In the genomic region with DNA sequence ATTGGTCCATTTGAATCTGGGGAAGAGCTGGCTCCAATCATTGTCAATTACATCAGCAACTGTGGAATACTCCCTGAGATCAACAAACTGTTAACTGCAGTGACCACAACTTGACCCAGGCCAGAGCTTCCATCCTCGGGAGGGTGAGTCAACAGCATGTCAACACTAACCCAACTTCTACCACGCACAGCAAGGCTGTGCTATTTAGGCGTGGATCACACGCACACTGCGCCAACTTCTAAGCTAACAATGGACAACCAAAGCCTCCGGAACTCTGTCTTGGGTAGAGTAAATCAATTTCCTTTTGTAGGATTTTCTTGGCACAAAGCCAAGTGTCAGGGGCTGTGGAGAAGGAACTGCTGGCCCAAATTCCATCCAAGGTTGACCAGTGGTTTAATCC, we compare ENCODE assay signal across 10 cellular contexts. TPM values are rescaled to one million over a fixed set of nuclear protein-coding genes. Genes with fewer than 3 reads are reported as not detected.
A peak's percentile ranks its signal among the peaks of the same experiment; 100 is the strongest.
DNase-seq lines count a peak whose midpoint lies in the region; ATAC-seq, FAIRE-seq and TF ChIP-seq lines count a peak whose summit lies in the region.
"Had no signal": no experiment of that assay in that cellular context is flagged by ENCODE, and none has a peak within 500 bp of the region (broad histone marks: within the 10 kb centered on the region; RNA-seq: fewer than 3 reads in every experiment).

No MANE protein-coding gene starts in this region.

- H4K20me1 ChIP-seq in astrocyte (ENCODE audit: insufficient read depth, low read length) (peaks cover 53% of the 10 kb centered on the region), keratinocyte (ENCODE audit: control insufficient read depth, extremely low read depth, insufficient read depth, low read length) (peaks cover 27% of the 10 kb centered on the region)

- no peak overlapping the region for H2AFZ ChIP-seq in astrocyte (ENCODE audit: low read depth, low read length)
- H2AFZ ChIP-seq in keratinocyte (ENCODE audit: control insufficient read depth, low read length): no peak overlapping the region

- TF ChIP-seq CTCF in astrocyte (IDR thresholded peaks at IDR 0.05; ENCODE audit: insufficient read depth, low read depth, low read length) (no peak), keratinocyte (optimal IDR thresholded peaks at IDR 0.05 in 1 of 3, IDR thresholded peaks at IDR 0.05 in 1 of 3, conservative IDR thresholded peaks at IDR 0.05 in 1 of 3; ENCODE audit: extremely low read depth in 1 of 3, insufficient read depth in 2 of 3, low read length in 3 of 3) (no peak), uterus (IDR thresholded peaks at IDR 0.05) (no peak)

- peaks cover 12% of the 10 kb centered on the region for H3K36me3 Mint-ChIP-seq in astrocyte (ENCODE audit: low read depth, unreplicated experiment)
- H3K36me3 Mint-ChIP-seq in activated CD8-positive, alpha-beta T cell treated with anti-CD3 and anti-CD28 coated beads, Interleukin-2, amount 10 ng/mL, durations not matched to agents 7 days and 5 days (ENCODE audit: low read depth): no peaks in the 10 kb centered on the region
- H3K36me3 Mint-ChIP-seq: CD8-positive, alpha-beta memory T cell had no signal

- H3K36me3 ChIP-seq in astrocyte (ENCODE audit: insufficient read depth, low read length) (no peaks in the 10 kb centered on the region), keratinocyte (ENCODE audit: control insufficient read depth in 2 of 2, extremely low read depth in 1 of 2, insufficient read depth in 2 of 2, low read length in 2 of 2) (peaks cover 12 to 22% of the 10 kb centered on the region in 2 experiments), uterus (no peaks in the 10 kb centered on the region)

- no peak overlapping the region for H3K9ac ChIP-seq in astrocyte (ENCODE audit: low read length)
- no peak overlapping the region for H3K9ac ChIP-seq in keratinocyte (ENCODE audit: control insufficient read depth, extremely low read depth, insufficient read depth, low read length)

- no peaks in the 10 kb centered on the region for H3K27me3 Mint-ChIP-seq in astrocyte (ENCODE audit: low read depth, unreplicated experiment)
- no peaks in the 10 kb centered on the region for H3K27me3 Mint-ChIP-seq in activated CD8-positive, alpha-beta T cell treated with anti-CD3 and anti-CD28 coated beads, Interleukin-2, amount 10 ng/mL, durations not matched to agents 7 days and 5 days (ENCODE audit: low read depth)

- CTCF ChIA-PET in activated CD8-positive, alpha-beta T cell treated with anti-CD3 and anti-CD28 coated beads, Interleukin-2, amount 10 ng/mL, durations not matched to agents 7 days and 5 days (lab: Charles Lee): interaction anchor here (0.8 kb wide), 1 partner anchor 31 kb away, joined by 4 read pairs; a partner anchor contains a TSS

- peak overlapping the region; percentile 7 for H3K4me3 Mint-ChIP-seq in astrocyte (ENCODE audit: unreplicated experiment)
- H3K4me3 Mint-ChIP-seq in activated CD8-positive, alpha-beta T cell treated with anti-CD3 and anti-CD28 coated beads, Interleukin-2, amount 10 ng/mL, durations not matched to agents 7 days and 5 days: no peak overlapping the region
- H3K4me3 Mint-ChIP-seq: CD8-positive, alpha-beta memory T cell had no signal

- peaks cover 15% of the 10 kb centered on the region for H3K4me1 ChIP-seq in astrocyte (ENCODE audit: insufficient read depth, low read length)
- H3K4me1 ChIP-seq in keratinocyte (ENCODE audit: control insufficient read depth, extremely low read depth, insufficient read depth, low read length): peaks cover 6% of the 10 kb centered on the region
- H3K4me1 ChIP-seq in uterus: peaks cover 0 to 5% of the 10 kb centered on the region in 2 donors

- H3K4me2 ChIP-seq in astrocyte (ENCODE audit: low read length) (peak overlapping the region; percentile 52), keratinocyte (ENCODE audit: control insufficient read depth, extremely low read depth, insufficient read depth, low read depth, low read length) (no peak overlapping the region)

- DNase-seq in SHP77 (lab: John Stamatoyannopoulos, UW): peak; percentile 15 to 41
- no peak for DNase-seq in SHP77 treated with DMSO at 0.1 percent for 48 hours (lab: John Stamatoyannopoulos, UW)
- peak; percentile 98 for DNase-seq in astrocyte (ENCODE audit: low read depth)
- no peak for DNase-seq in keratinocyte (ENCODE audit: low read depth, low spot score)
- DNase-seq in uterus: peak; percentile 29 to 33
- no peak for DNase-seq in activated CD8-positive, alpha-beta T cell treated with anti-CD3 and anti-CD28 coated beads, Interleukin-2, amount 10 ng/mL, durations not matched to agents 7 days and 5 days
- DNase-seq: CD8-positive, alpha-beta memory T cell had no signal

- no peak for ATAC-seq in activated CD8-positive, alpha-beta T cell treated with anti-CD3 and anti-CD28 coated beads, Interleukin-2, amount 10 ng/mL, durations not matched to agents 7 days and 5 days
- ATAC-seq in GM18867 (IDR thresholded peaks at IDR 0.05; ENCODE audit: unreplicated experiment): no peak
- no peak for ATAC-seq in GM18505 (IDR thresholded peaks at IDR 0.05; ENCODE audit: unreplicated experiment)

- TF ChIP-seq POLR2A in uterus (IDR thresholded peaks at IDR 0.05): no peak
- no peak for TF ChIP-seq POLR2A in GM18505 (IDR thresholded peaks at IDR 0.05; ENCODE audit: borderline replicate concordance, extremely low read depth, insufficient read depth, insufficient read length)

- H3K9me3 ChIP-seq in astrocyte (ENCODE audit: insufficient read depth, low read depth, low read length) (no peaks in the 10 kb centered on the region), keratinocyte (ENCODE audit: control insufficient read depth, low read depth, low read length) (no peaks in the 10 kb centered on the region), uterus (no peaks in the 10 kb centered on the region)

- FAIRE-seq in astrocyte (lab: Jason Lieb, UNC) (peak; percentile 88), keratinocyte (lab: Jason Lieb, UNC) (peak; percentile 75)
- FAIRE-seq: TTC549 had no signal

- POLR2A ChIA-PET in activated CD8-positive, alpha-beta T cell treated with anti-CD3 and anti-CD28 coated beads, Interleukin-2, amount 10 ng/mL, durations not matched to agents 7 days and 5 days (lab: Charles Lee): no interaction called here

- H3K27me3 ChIP-seq in astrocyte (ENCODE audit: insufficient read depth, low read length) (no peaks in the 10 kb centered on the region), keratinocyte (ENCODE audit: control insufficient read depth, extremely low read depth, insufficient read depth, low read length) (no peaks in the 10 kb centered on the region), uterus (no peaks in the 10 kb centered on the region)

- H3K4me3 ChIP-seq in astrocyte (ENCODE audit: insufficient read depth, low read depth, low read length) (no peak overlapping the region), keratinocyte (ENCODE audit: control insufficient read depth in 2 of 3, extremely low read depth in 1 of 3, insufficient read depth in 2 of 3, low read depth in 1 of 3, low read length in 3 of 3) (no peak overlapping the region), uterus (no peak overlapping the region)

- H3K27ac ChIP-seq in astrocyte (ENCODE audit: low read depth, low read length): peak overlapping the region; percentile 72
- H3K27ac ChIP-seq in keratinocyte (ENCODE audit: control insufficient read depth, insufficient read depth, low read length): peak overlapping the region; percentile 11
- H3K27ac ChIP-seq in uterus: no peak overlapping the region

- H3K79me2 ChIP-seq in astrocyte (ENCODE audit: insufficient read depth, low read length) (peaks cover 89% of the 10 kb centered on the region), keratinocyte (ENCODE audit: control insufficient read depth, insufficient read depth, low read length) (peaks cover 98% of the 10 kb centered on the region)

- dilution Hi-C loops in keratinocyte (cut with MboI; ENCODE audit: extremely low pct_ligation_motif_present, low sequenced_read_pairs): no loop called here

- peaks cover 24% of the 10 kb centered on the region for H3K4me1 Mint-ChIP-seq in astrocyte (ENCODE audit: low read depth, unreplicated experiment)
- H3K4me1 Mint-ChIP-seq in activated CD8-positive, alpha-beta T cell treated with anti-CD3 and anti-CD28 coated beads, Interleukin-2, amount 10 ng/mL, durations not matched to agents 7 days and 5 days (ENCODE audit: low read depth): peaks cover 14% of the 10 kb centered on the region

- H3K9me3 Mint-ChIP-seq in astrocyte (ENCODE audit: unreplicated experiment): no peaks in the 10 kb centered on the region
- no peaks in the 10 kb centered on the region for H3K9me3 Mint-ChIP-seq in activated CD8-positive, alpha-beta T cell treated with anti-CD3 and anti-CD28 coated beads, Interleukin-2, amount 10 ng/mL, durations not matched to agents 7 days and 5 days (ENCODE audit: insufficient read depth)
- H3K9me3 Mint-ChIP-seq: CD8-positive, alpha-beta memory T cell had no signal

- intact Hi-C loops in uterus (cut with DNase I; ENCODE audit: low total_unique reads): no loop called here

- no peaks in the 10 kb centered on the region for H3K9me1 ChIP-seq in keratinocyte (ENCODE audit: control insufficient read depth, extremely low read depth, insufficient read depth, low read length)

- H3K27ac Mint-ChIP-seq in astrocyte (ENCODE audit: unreplicated experiment): peak overlapping the region; percentile 83
- no peak overlapping the region for H3K27ac Mint-ChIP-seq in activated CD8-positive, alpha-beta T cell treated with anti-CD3 and anti-CD28 coated beads, Interleukin-2, amount 10 ng/mL, durations not matched to agents 7 days and 5 days
- H3K27ac Mint-ChIP-seq: CD8-positive, alpha-beta memory T cell had no signal

RNA-seq across cellular contexts. Expression of a gene that starts 30.4 kb away (rescaled TPM):
- total RNA-seq in astrocyte (785 and 823 TPM in 2 replicates), uterus (100 to 1,000 TPM; 212 to 537 (median 430) TPM)
- 1,015 to 1,448 TPM (median 1,185 TPM) in 3 replicates for polyA plus RNA-seq in keratinocyte
- 1,793 TPM for polyA plus RNA-seq in keratinocyte (2011; ENCODE audit: low read depth)
- polyA plus RNA-seq in keratinocyte (2011; cell fraction: cytosol; rRNA removed): 533 and 538 TPM in 2 replicates
- polyA plus RNA-seq in keratinocyte (2011; cell fraction: nucleus; rRNA removed): 3,620 and 3,834 TPM in 2 replicates
- polyA plus RNA-seq in keratinocyte (2012; ENCODE audit: low replicate concordance): 892 and 931 TPM in 2 replicates
- 975 to 1,428 TPM (median 1,262 TPM) in 3 replicates for polyA minus RNA-seq in keratinocyte
- polyA minus RNA-seq in keratinocyte (2011; cell fraction: cytosol; rRNA and poly(A)+ RNA removed): 644 TPM
- polyA minus RNA-seq in keratinocyte (2011; cell fraction: nucleus; rRNA and poly(A)+ RNA removed): 2,331 and 3,661 TPM in 2 replicates
- 10 to 100 TPM; 14.5 to 14.9 TPM for total RNA-seq in activated CD8-positive, alpha-beta T cell treated with anti-CD3 and anti-CD28 coated beads, Interleukin-2, amount 10 ng/mL, durations not matched to agents 7 days and 5 days

Comparison
In these comparisons a context has a peak if more than half of its experiments do, and no peak if none do; other contexts are left out.
1. DNase-seq: peak in SHP77 (2 of 2), astrocyte (single experiment) and uterus (2 of 2); none in SHP77 treated with DMSO at 0.1 percent for 48 hours (single experiment), keratinocyte (single experiment) and activated CD8-positive, alpha-beta T cell treated with anti-CD3 and anti-CD28 coated beads, Interleukin-2, amount 10 ng/mL, durations not matched to agents 7 days and 5 days (single experiment).
2. H3K27ac ChIP-seq: peak in astrocyte (single experiment) and keratinocyte (single experiment); none in uterus (0 of 2).
3. RNA of a gene that starts 30.4 kb away (total RNA-seq): 785 to 823 TPM in astrocyte and 212 to 537 TPM in uterus; 14.5 to 14.9 TPM in activated CD8-positive, alpha-beta T cell treated with anti-CD3 and anti-CD28 coated beads, Interleukin-2, amount 10 ng/mL, durations not matched to agents 7 days and 5 days; every median in the first group is over 10 times any median in the second.